Comparison of ENCODE assay signal across 32 cellular contexts in genomic region chr7:133670250-133670649, GRCh38.
"Had no signal": no experiment of that assay in that cellular context is flagged by ENCODE, and none has a peak within 500 bp of the region (broad histone marks: within the 10 kb centered on the region; RNA-seq: fewer than 3 reads in every experiment).

No MANE protein-coding gene starts in this region.

- H3K27me3 ChIP-seq: ascending aorta had no signal

- H3K9me3 Mint-ChIP-seq: activated B cell treated with CpG ODN at 0.5 μM for 24 hours; activated CD4-positive, alpha-beta memory T cell treated with anti-CD3 and anti-CD28 coated beads for 36 hours; activated CD4-positive, alpha-beta T cell treated with anti-CD3 and anti-CD28 coated beads, Interleukin-2, amount 10 ng/mL, durations not matched to agents 24 days and 14 days; activated naive CD4-positive, alpha-beta T cell treated with anti-CD3 and anti-CD28 coated beads, Interleukin-2, amount 10 ng/mL, durations not matched to agents 7 days and 5 days; activated naive CD4-positive, alpha-beta T cell treated with anti-CD3 and anti-CD28 coated beads, Interleukin-2, amount 50 U/mL, for 24 hours; activated naive CD8-positive, alpha-beta T cell treated with anti-CD3 and anti-CD28 coated beads, Interleukin-2, amount 50 U/mL, for 24 hours; activated T-cell treated with anti-CD3 and anti-CD28 coated beads, Interleukin-2, amount 50 U/mL, for 24 hours; activated T-helper 2 cell treated with anti-CD3 and anti-CD28 coated beads, Interferon-gamma antibody, Interleukin-2, Interleukin-4, amounts not matched to agents 10 μg/mL and 5 μg/mL and 100 μg/mL, durations not matched to agents 14 hours and 24 hours and 36 hours had no signal

- H3K27ac Mint-ChIP-seq: activated B cell treated with CpG ODN at 0.5 μM for 24 hours; activated CD4-positive, alpha-beta memory T cell treated with anti-CD3 and anti-CD28 coated beads for 36 hours; activated CD4-positive, alpha-beta T cell treated with anti-CD3 and anti-CD28 coated beads, Interleukin-2, amount 10 ng/mL, durations not matched to agents 24 days and 14 days; activated CD8-positive, alpha-beta memory T cell treated with anti-CD3 and anti-CD28 coated beads, Interleukin-2, amount 10 ng/mL, durations not matched to agents 7 days and 5 days; activated CD8-positive, alpha-beta T cell treated with anti-CD3 and anti-CD28 coated beads, Interleukin-2, amount 10 ng/mL, durations not matched to agents 7 days and 5 days; activated naive CD4-positive, alpha-beta T cell treated with anti-CD3 and anti-CD28 coated beads, Interleukin-2, amount 10 ng/mL, durations not matched to agents 7 days and 5 days; activated naive CD4-positive, alpha-beta T cell treated with anti-CD3 and anti-CD28 coated beads, Interleukin-2, amount 50 U/mL, for 24 hours; activated naive CD8-positive, alpha-beta T cell; activated naive CD8-positive, alpha-beta T cell treated with anti-CD3 and anti-CD28 coated beads, Interleukin-2, amount 10 ng/mL, durations not matched to agents 7 days and 5 days; activated naive CD8-positive, alpha-beta T cell treated with anti-CD3 and anti-CD28 coated beads, Interleukin-2, amount 50 U/mL, for 24 hours; activated T-cell treated with anti-CD3 and anti-CD28 coated beads, Interleukin-2, amount 50 U/mL, for 24 hours; activated T-helper 2 cell treated with anti-CD3 and anti-CD28 coated beads, Interferon-gamma antibody, Interleukin-2, Interleukin-4, amounts not matched to agents 10 μg/mL and 5 μg/mL and 100 μg/mL, durations not matched to agents 14 hours and 24 hours and 36 hours; T-helper 17 cell had no signal

- ATAC-seq: activated CD8-positive, alpha-beta memory T cell treated with anti-CD3 and anti-CD28 coated beads, Interleukin-2, amount 10 ng/mL, durations not matched to agents 7 days and 5 days; activated CD8-positive, alpha-beta T cell treated with anti-CD3 and anti-CD28 coated beads, Interleukin-2, amount 10 ng/mL, durations not matched to agents 7 days and 5 days; activated naive CD8-positive, alpha-beta T cell treated with anti-CD3 and anti-CD28 coated beads, Interleukin-2, amount 50 U/mL, for 24 hours; T-helper 17 cell had no signal

- FAIRE-seq: colon, TTC549 had no signal

- H3K4me1 Mint-ChIP-seq: activated B cell treated with CpG ODN at 0.5 μM for 24 hours; activated CD4-positive, alpha-beta T cell treated with anti-CD3 and anti-CD28 coated beads, Interleukin-2, amount 10 ng/mL, durations not matched to agents 24 days and 14 days; activated CD8-positive, alpha-beta memory T cell treated with anti-CD3 and anti-CD28 coated beads, Interleukin-2, amount 10 ng/mL, durations not matched to agents 7 days and 5 days; activated naive CD4-positive, alpha-beta T cell treated with anti-CD3 and anti-CD28 coated beads, Interleukin-2, amount 10 ng/mL, durations not matched to agents 7 days and 5 days; activated naive CD4-positive, alpha-beta T cell treated with anti-CD3 and anti-CD28 coated beads, Interleukin-2, amount 50 U/mL, for 24 hours; activated naive CD8-positive, alpha-beta T cell treated with anti-CD3 and anti-CD28 coated beads, Interleukin-2, amount 50 U/mL, for 24 hours; T-helper 17 cell had no signal

- DNase-seq: activated B cell treated with CpG ODN at 0.5 μM for 24 hours; activated CD4-positive, alpha-beta memory T cell treated with anti-CD3 and anti-CD28 coated beads for 36 hours; activated CD4-positive, alpha-beta T cell treated with anti-CD3 and anti-CD28 coated beads for 4 hours; activated CD4-positive, alpha-beta T cell treated with anti-CD3 and anti-CD28 coated beads, Interleukin-2, amount 10 ng/mL, durations not matched to agents 24 days and 14 days; activated CD4-positive, alpha-beta T cell treated with anti-CD3 and anti-CD28 coated beads, Interleukin-2, amount 50 U/mL, for 1 hour; activated CD4-positive, alpha-beta T cell treated with anti-CD3 and anti-CD28 coated beads, Interleukin-2, amount 50 U/mL, for 4 hours; activated CD4-positive, CD25-positive, alpha-beta regulatory T cell treated with anti-CD3 and anti-CD28 coated beads, Interleukin-2, amount 50 U/mL, for 72 hours; activated CD8-positive, alpha-beta memory T cell treated with anti-CD3 and anti-CD28 coated beads for 24 hours; activated CD8-positive, alpha-beta memory T cell treated with anti-CD3 and anti-CD28 coated beads, Interleukin-2, amount 10 ng/mL, durations not matched to agents 7 days and 5 days; activated CD8-positive, alpha-beta memory T cell treated with anti-CD3 and anti-CD28 coated beads, Interleukin-2, amount 50 U/mL, for 48 hours; activated CD8-positive, alpha-beta T cell treated with anti-CD3 and anti-CD28 coated beads, Interleukin-2, amount 10 ng/mL, durations not matched to agents 7 days and 5 days; activated effector memory CD4-positive, alpha-beta T cell treated with Interleukin-2 at 50 U/mL for 16 hours; activated gamma-delta T cell; activated naive CD4-positive, alpha-beta T cell treated with anti-CD3 and anti-CD28 coated beads, Interleukin-2, amount 10 ng/mL, durations not matched to agents 7 days and 5 days; activated naive CD4-positive, alpha-beta T cell treated with Interleukin-2 at 50 U/mL for 16 hours; activated naive CD8-positive, alpha-beta T cell treated with anti-CD3 and anti-CD28 coated beads, Interleukin-2, amount 10 ng/mL, durations not matched to agents 7 days and 5 days; activated naive CD8-positive, alpha-beta T cell treated with anti-CD3 and anti-CD28 coated beads, Interleukin-2, amount 50 U/mL, for 24 hours; activated T-cell treated with anti-CD3 and anti-CD28 coated beads, Interleukin-2, amount 50 U/mL, for 24 hours; activated T-cell treated with anti-CD3 and anti-CD28 coated beads, Interleukin-2, amount 50 U/mL, for 48 hours; amygdala; anterior cingulate cortex; central memory CD4-positive, alpha-beta T cell; T-helper 17 cell; T1000 had no signal

- H3K36me3 Mint-ChIP-seq: activated naive CD4-positive, alpha-beta T cell treated with anti-CD3 and anti-CD28 coated beads, Interleukin-2, amount 10 ng/mL, durations not matched to agents 7 days and 5 days had no signal

- H3K27ac ChIP-seq: ascending aorta, VCaP had no signal

- H3K4me1 ChIP-seq: ascending aorta had no signal

- H3K9me3 ChIP-seq: ascending aorta had no signal

- H3K36me3 ChIP-seq: ascending aorta had no signal

- H3K27me3 Mint-ChIP-seq: activated B cell treated with CpG ODN at 0.5 μM for 24 hours; activated CD4-positive, alpha-beta memory T cell treated with anti-CD3 and anti-CD28 coated beads for 36 hours; activated CD4-positive, alpha-beta T cell treated with anti-CD3 and anti-CD28 coated beads, Interleukin-2, amount 10 ng/mL, durations not matched to agents 24 days and 14 days; activated CD8-positive, alpha-beta memory T cell treated with anti-CD3 and anti-CD28 coated beads, Interleukin-2, amount 10 ng/mL, durations not matched to agents 7 days and 5 days; activated naive CD4-positive, alpha-beta T cell treated with anti-CD3 and anti-CD28 coated beads, Interleukin-2, amount 10 ng/mL, durations not matched to agents 7 days and 5 days; activated naive CD4-positive, alpha-beta T cell treated with anti-CD3 and anti-CD28 coated beads, Interleukin-2, amount 50 U/mL, for 24 hours; activated naive CD8-positive, alpha-beta T cell; activated naive CD8-positive, alpha-beta T cell treated with anti-CD3 and anti-CD28 coated beads, Interleukin-2, amount 10 ng/mL, durations not matched to agents 7 days and 5 days; activated naive CD8-positive, alpha-beta T cell treated with anti-CD3 and anti-CD28 coated beads, Interleukin-2, amount 50 U/mL, for 24 hours; activated T-cell treated with anti-CD3 and anti-CD28 coated beads, Interleukin-2, amount 50 U/mL, for 24 hours; brain; T-helper 17 cell had no signal

- H3K4me3 ChIP-seq: ascending aorta had no signal

- H3K4me3 Mint-ChIP-seq: activated B cell treated with CpG ODN at 0.5 μM for 24 hours; activated CD4-positive, alpha-beta memory T cell treated with anti-CD3 and anti-CD28 coated beads for 36 hours; activated CD4-positive, alpha-beta T cell treated with anti-CD3 and anti-CD28 coated beads, Interleukin-2, amount 10 ng/mL, durations not matched to agents 24 days and 14 days; activated CD8-positive, alpha-beta memory T cell treated with anti-CD3 and anti-CD28 coated beads, Interleukin-2, amount 10 ng/mL, durations not matched to agents 7 days and 5 days; activated CD8-positive, alpha-beta T cell treated with anti-CD3 and anti-CD28 coated beads, Interleukin-2, amount 10 ng/mL, durations not matched to agents 7 days and 5 days; activated naive CD4-positive, alpha-beta T cell treated with anti-CD3 and anti-CD28 coated beads, Interleukin-2, amount 10 ng/mL, durations not matched to agents 7 days and 5 days; activated naive CD4-positive, alpha-beta T cell treated with anti-CD3 and anti-CD28 coated beads, Interleukin-2, amount 50 U/mL, for 24 hours; activated naive CD8-positive, alpha-beta T cell; activated naive CD8-positive, alpha-beta T cell treated with anti-CD3 and anti-CD28 coated beads, Interleukin-2, amount 10 ng/mL, durations not matched to agents 7 days and 5 days; activated naive CD8-positive, alpha-beta T cell treated with anti-CD3 and anti-CD28 coated beads, Interleukin-2, amount 50 U/mL, for 24 hours; activated T-cell treated with anti-CD3 and anti-CD28 coated beads, Interleukin-2, amount 50 U/mL, for 24 hours; brain; T-helper 17 cell had no signal
